8 cellular contexts compared by ENCODE assay signal in the genomic region with DNA sequence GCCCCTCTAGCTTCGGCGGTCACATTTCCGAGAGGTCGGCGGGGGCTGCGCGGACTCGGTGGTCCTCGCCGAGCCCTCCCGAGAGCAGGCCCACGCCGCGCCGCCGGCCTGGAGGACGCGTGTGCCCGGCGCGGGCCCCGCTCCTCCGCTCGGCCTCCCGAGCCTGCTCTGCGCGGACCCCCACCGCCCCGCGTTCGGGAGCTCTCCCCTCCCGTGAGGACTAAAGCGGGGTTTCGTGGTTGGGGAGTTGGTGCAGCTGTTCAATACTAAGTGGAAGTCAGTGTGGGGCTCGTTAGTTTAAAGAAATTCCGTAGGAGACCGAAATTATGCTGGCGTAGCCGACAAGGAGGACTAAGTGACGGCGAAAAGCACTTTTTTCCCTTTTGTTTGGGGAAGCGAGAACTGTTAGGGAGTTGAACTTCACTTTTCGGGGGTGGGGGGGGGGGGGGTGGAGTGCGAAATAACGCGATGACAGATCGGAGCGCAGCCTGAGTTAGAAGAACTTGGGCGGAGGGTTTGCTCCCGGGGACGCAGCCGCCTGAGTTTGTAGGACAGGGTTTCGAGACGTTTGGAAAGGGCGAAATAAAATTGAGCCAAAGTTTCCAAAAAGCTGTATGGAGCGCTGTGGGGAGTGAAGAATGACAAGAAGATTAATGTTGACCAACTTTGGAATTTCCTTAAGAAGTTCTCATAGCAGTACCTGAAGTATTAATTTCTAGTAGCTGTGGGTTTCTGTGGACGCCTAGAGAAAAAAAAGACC. TPM values are rescaled to one million over a fixed set of nuclear protein-coding genes. Genes with fewer than 3 reads are reported as not detected.
A peak's percentile ranks its signal among the peaks of the same experiment; 100 is the strongest.
DNase-seq lines count a peak whose midpoint lies in the region; ATAC-seq and TF ChIP-seq lines count a peak whose summit lies in the region.

No MANE protein-coding gene starts in this region.

- H3K27me3 Mint-ChIP-seq in activated T-cell treated with anti-CD3 and anti-CD28 coated beads, Interleukin-2, amount 50 U/mL, for 24 hours = no peaks in the 10 kb centered on the region
- H3K27me3 Mint-ChIP-seq in neural crest cell (ENCODE audit: low read depth) = no peaks in the 10 kb centered on the region

- ATAC-seq in HG03521 (IDR thresholded peaks at IDR 0.05; ENCODE audit: unreplicated experiment) = no peak

- in situ Hi-C loops in ACHN (cut with HindIII; ENCODE audit: low pct_ligation_motif_present, low pct_unique_long_range_greater_than_20kb, low sequenced_read_pairs) (no loop called here), GM18951 (cut with MboI; ENCODE audit: low sequenced_read_pairs, unreplicated experiment) (no loop called here)

- H3K4me3 Mint-ChIP-seq in activated T-cell treated with anti-CD3 and anti-CD28 coated beads, Interleukin-2, amount 50 U/mL, for 24 hours = peak overlapping the region; percentile 84
- H3K4me3 Mint-ChIP-seq in neural crest cell = peak overlapping the region; percentile 92

- TF ChIP-seq CTCF in neural crest cell (conservative IDR thresholded peaks at IDR 0.05) = no peak

- H3K27ac Mint-ChIP-seq in activated T-cell treated with anti-CD3 and anti-CD28 coated beads, Interleukin-2, amount 50 U/mL, for 24 hours = peak overlapping the region; percentile 94
- peak overlapping the region; percentile 96 for H3K27ac Mint-ChIP-seq in neural crest cell (ENCODE audit: unreplicated experiment)

- H3K4me1 Mint-ChIP-seq in activated T-cell treated with anti-CD3 and anti-CD28 coated beads, Interleukin-2, amount 50 U/mL, for 24 hours (ENCODE audit: low read depth) = peaks cover 46% of the 10 kb centered on the region
- peaks cover 56% of the 10 kb centered on the region for H3K4me1 Mint-ChIP-seq in neural crest cell

- TF ChIP-seq POLR2A in GM18951 (IDR thresholded peaks at IDR 0.05; ENCODE audit: extremely low read depth, insufficient read depth, insufficient read length) = peak; percentile 46

- DNase-seq in ACHN (peak; percentile 57), NCI-H460 (ENCODE audit: extremely low read depth, low read depth) (peak; percentile 33), fibroblast of gingiva (ENCODE audit: low read depth) (peak; percentile 57), neural crest cell (ENCODE audit: low read depth, low spot score) (no peak), SHP77 (lab: John Stamatoyannopoulos, UW) (no peak)
- peak; percentile 65 for DNase-seq in activated T-cell treated with anti-CD3 and anti-CD28 coated beads, Interleukin-2, amount 50 U/mL, for 24 hours

- H3K36me3 Mint-ChIP-seq in activated T-cell treated with anti-CD3 and anti-CD28 coated beads, Interleukin-2, amount 50 U/mL, for 24 hours (ENCODE audit: low read depth) = peaks cover 8% of the 10 kb centered on the region
- peaks cover 9% of the 10 kb centered on the region for H3K36me3 Mint-ChIP-seq in neural crest cell (ENCODE audit: low read depth)

- H3K9me3 Mint-ChIP-seq in activated T-cell treated with anti-CD3 and anti-CD28 coated beads, Interleukin-2, amount 50 U/mL, for 24 hours = no peaks in the 10 kb centered on the region
- no peaks in the 10 kb centered on the region for H3K9me3 Mint-ChIP-seq in neural crest cell

RNA-seq across cellular contexts. Expression of a gene that starts 1.3 kb away (rescaled TPM):
- 88.9 and 102 TPM in 2 replicates for total RNA-seq in NCI-H460 (2014; rRNA removed; shearing (Covaris generic))
- 28.4 and 60.6 TPM in 2 replicates for polyA plus RNA-seq in NCI-H460 (2014; cell fraction: nucleus; rRNA removed)
- total RNA-seq in neural crest cell = 260 and 267 TPM in 2 replicates

Comparison
In these comparisons a context has a peak if more than half of its experiments do, and no peak if none do; other contexts are left out.
1. DNase-seq: peak in ACHN (single experiment), NCI-H460 (single experiment), activated T-cell treated with anti-CD3 and anti-CD28 coated beads, Interleukin-2, amount 50 U/mL, for 24 hours (single experiment) and fibroblast of gingiva (single experiment); none in neural crest cell (single experiment) and SHP77 (0 of 2).